Comparison of ENCODE assay signal across 21 cellular contexts in genomic region chr3:54892168-54892567, GRCh38. TPM values are rescaled to one million over a fixed set of nuclear protein-coding genes. Genes with fewer than 3 reads are reported as not detected.
DNase-seq lines count a peak whose midpoint lies in the region; ATAC-seq, FAIRE-seq and TF ChIP-seq lines count a peak whose summit lies in the region.
"Had no signal": no experiment of that assay in that cellular context is flagged by ENCODE, and none has a peak within 500 bp of the region (broad histone marks: within the 10 kb centered on the region; RNA-seq: fewer than 3 reads in every experiment).

No MANE protein-coding gene starts in this region.

- no peaks in the 10 kb centered on the region for H3K9me1 ChIP-seq in keratinocyte (ENCODE audit: control insufficient read depth, extremely low read depth, insufficient read depth, low read length)

- TF ChIP-seq CTCF in GM23338 (conservative IDR thresholded peaks at IDR 0.05; ENCODE audit: low read depth in 2 of 2) = no peak
- no peak for TF ChIP-seq CTCF in adrenal gland (IDR thresholded peaks at IDR 0.05)
- no peak for TF ChIP-seq CTCF in keratinocyte (optimal IDR thresholded peaks at IDR 0.05 in 1 of 3, IDR thresholded peaks at IDR 0.05 in 1 of 3, conservative IDR thresholded peaks at IDR 0.05 in 1 of 3; ENCODE audit: extremely low read depth in 1 of 3, insufficient read depth in 2 of 3, low read length in 3 of 3)

- H3F3A ChIP-seq in GM23338 (replicated peaks; ENCODE audit: low read depth) = no peaks in the 10 kb centered on the region

- intact Hi-C loops in adrenal gland (cut with DNase I) = no loop called here

- no peak overlapping the region for H3K27ac Mint-ChIP-seq in GM23338
- H3K27ac Mint-ChIP-seq: activated CD4-positive, alpha-beta memory T cell treated with anti-CD3 and anti-CD28 coated beads for 36 hours; activated naive CD4-positive, alpha-beta T cell treated with anti-CD3 and anti-CD28 coated beads, Interleukin-2, amount 10 ng/mL, durations not matched to agents 7 days and 5 days; CD8-positive, alpha-beta T cell; naive B cell had no signal

- peaks cover 10% of the 10 kb centered on the region for H3K4me1 Mint-ChIP-seq in GM23338
- H3K4me1 Mint-ChIP-seq: activated naive CD4-positive, alpha-beta T cell treated with anti-CD3 and anti-CD28 coated beads, Interleukin-2, amount 10 ng/mL, durations not matched to agents 7 days and 5 days; naive B cell had no signal

- dilution Hi-C loops in keratinocyte (cut with MboI; ENCODE audit: extremely low pct_ligation_motif_present, low sequenced_read_pairs) = no loop called here

- 54 to 97% (median 95%) methylated on average over 2 of the region's 2 CpGs for WGBS in adrenal gland, 4 donors

- H3K9me3 ChIP-seq in adrenal gland (replicated peaks in 1 of 3) (no peaks in the 10 kb centered on the region), keratinocyte (ENCODE audit: control insufficient read depth, low read depth, low read length) (no peaks in the 10 kb centered on the region), skeletal muscle tissue (ENCODE audit: control insufficient read depth in 3 of 3, low read length in 3 of 3) (no peaks in the 10 kb centered on the region)
- H3K9me3 ChIP-seq: upper lobe of right lung had no signal

- no peaks in the 10 kb centered on the region for H3K9me3 Mint-ChIP-seq in GM23338
- H3K9me3 Mint-ChIP-seq: activated CD4-positive, alpha-beta memory T cell treated with anti-CD3 and anti-CD28 coated beads for 36 hours; CD8-positive, alpha-beta T cell had no signal

- no peak for DNase-seq in GM23338 (ENCODE audit: low spot score)
- no peak for DNase-seq in adrenal gland
- no peak for DNase-seq in keratinocyte (ENCODE audit: low read depth, low spot score)
- DNase-seq in AML-193 (lab: John Stamatoyannopoulos, UW) = no peak
- no peak for DNase-seq in GM19239 (ENCODE audit: insufficient read length, low spot score)
- no peak for DNase-seq in ACHN
- DNase-seq: activated CD4-positive, alpha-beta memory T cell treated with anti-CD3 and anti-CD28 coated beads for 36 hours; activated naive CD4-positive, alpha-beta T cell treated with anti-CD3 and anti-CD28 coated beads, Interleukin-2, amount 10 ng/mL, durations not matched to agents 7 days and 5 days; CD8-positive, alpha-beta T cell; dermis blood vessel endothelial cell; erythroblast; naive B cell; NCI-H1930; NK-92 treated with Interleukin-12 subunit alpha and Interleukin-12 subunit beta, amount 100 ng/mL, for 24 hours had no signal

- H3K4me3 Mint-ChIP-seq in GM23338 = no peak overlapping the region
- H3K4me3 Mint-ChIP-seq: activated CD4-positive, alpha-beta memory T cell treated with anti-CD3 and anti-CD28 coated beads for 36 hours; activated naive CD4-positive, alpha-beta T cell treated with anti-CD3 and anti-CD28 coated beads, Interleukin-2, amount 10 ng/mL, durations not matched to agents 7 days and 5 days; CD8-positive, alpha-beta T cell; naive B cell had no signal

- no peaks in the 10 kb centered on the region for H3K79me2 ChIP-seq in GM23338 (replicated peaks; ENCODE audit: insufficient read depth)
- no peaks in the 10 kb centered on the region for H3K79me2 ChIP-seq in keratinocyte (ENCODE audit: control insufficient read depth, insufficient read depth, low read length)

- H3K4me1 ChIP-seq in GM23338 (ENCODE audit: insufficient read depth) (no peaks in the 10 kb centered on the region), adrenal gland (replicated peaks in 1 of 2) (peaks cover 22 to 31% of the 10 kb centered on the region in 2 donors), keratinocyte (ENCODE audit: control insufficient read depth, extremely low read depth, insufficient read depth, low read length) (peaks cover 20% of the 10 kb centered on the region), skeletal muscle tissue (ENCODE audit: control insufficient read depth in 3 of 3, insufficient read depth in 3 of 3, low read length in 3 of 3) (peaks cover 10 to 31% (median 22%) of the 10 kb centered on the region in 3 donors)

- H3K36me3 ChIP-seq in GM23338 (ENCODE audit: insufficient read depth) (no peaks in the 10 kb centered on the region), adrenal gland (replicated peaks in 1 of 2) (no peaks in the 10 kb centered on the region), keratinocyte (ENCODE audit: control insufficient read depth in 2 of 2, extremely low read depth in 1 of 2, insufficient read depth in 2 of 2, low read length in 2 of 2) (no peaks in the 10 kb centered on the region), skeletal muscle tissue (ENCODE audit: control insufficient read depth in 3 of 3, insufficient read depth in 3 of 3, low read length in 3 of 3) (no peaks in the 10 kb centered on the region)
- H3K36me3 ChIP-seq: upper lobe of right lung had no signal

- peaks cover 2% of the 10 kb centered on the region for H3K27me3 Mint-ChIP-seq in GM23338 (ENCODE audit: insufficient read depth, low read depth, poor library complexity)
- H3K27me3 Mint-ChIP-seq: activated CD4-positive, alpha-beta memory T cell treated with anti-CD3 and anti-CD28 coated beads for 36 hours; activated naive CD4-positive, alpha-beta T cell treated with anti-CD3 and anti-CD28 coated beads, Interleukin-2, amount 10 ng/mL, durations not matched to agents 7 days and 5 days; naive B cell had no signal

- 0 out of 2 replicates have a peak, but pooled peaks cover 3% of the 10 kb centered on the region for H3K9me2 ChIP-seq in GM23338 (ENCODE audit: insufficient read depth)

- H3K9ac ChIP-seq in keratinocyte (ENCODE audit: control insufficient read depth, extremely low read depth, insufficient read depth, low read length) = no peak overlapping the region
- H3K9ac ChIP-seq in skeletal muscle tissue (ENCODE audit: low read depth in 1 of 3, low read length in 3 of 3) = peak overlapping the region in 2 of 3 donors; percentile 18 to 55

- no peak for TF ChIP-seq POLR2A in adrenal gland (IDR thresholded peaks at IDR 0.05)

- no peaks in the 10 kb centered on the region for H3K27me3 ChIP-seq in GM23338 (ENCODE audit: insufficient read depth)
- no peaks in the 10 kb centered on the region for H3K27me3 ChIP-seq in adrenal gland
- peaks cover 2% of the 10 kb centered on the region for H3K27me3 ChIP-seq in keratinocyte (ENCODE audit: control insufficient read depth, extremely low read depth, insufficient read depth, low read length)
- no peaks in the 10 kb centered on the region for H3K27me3 ChIP-seq in skeletal muscle tissue (ENCODE audit: control insufficient read depth in 3 of 3, insufficient read depth in 3 of 3, low read length in 3 of 3)
- H3K27me3 ChIP-seq: upper lobe of right lung had no signal

- in situ Hi-C loops in ACHN (cut with HindIII; ENCODE audit: low pct_ligation_motif_present, low pct_unique_long_range_greater_than_20kb, low sequenced_read_pairs) = no loop called here

- no peaks in the 10 kb centered on the region for H4K20me1 ChIP-seq in GM23338 (replicated peaks; ENCODE audit: insufficient read depth)
- peaks cover 3% of the 10 kb centered on the region for H4K20me1 ChIP-seq in keratinocyte (ENCODE audit: control insufficient read depth, extremely low read depth, insufficient read depth, low read length)

- H3K36me3 Mint-ChIP-seq in GM23338 (ENCODE audit: low read depth) = peaks cover 11% of the 10 kb centered on the region
- H3K36me3 Mint-ChIP-seq: activated CD4-positive, alpha-beta memory T cell treated with anti-CD3 and anti-CD28 coated beads for 36 hours; activated naive CD4-positive, alpha-beta T cell treated with anti-CD3 and anti-CD28 coated beads, Interleukin-2, amount 10 ng/mL, durations not matched to agents 7 days and 5 days; CD8-positive, alpha-beta T cell; naive B cell had no signal

- H3K4me3 ChIP-seq in GM23338 (no peak overlapping the region), adrenal gland (no peak overlapping the region), keratinocyte (ENCODE audit: control insufficient read depth in 2 of 3, extremely low read depth in 1 of 3, insufficient read depth in 2 of 3, low read depth in 1 of 3, low read length in 3 of 3) (no peak overlapping the region), skeletal muscle tissue (ENCODE audit: low read length in 3 of 3) (no peak overlapping the region)
- H3K4me3 ChIP-seq: upper lobe of right lung had no signal

- ATAC-seq in GM23338 (peak; percentile 53), HG03039 (IDR thresholded peaks at IDR 0.05; ENCODE audit: unreplicated experiment) (no peak)
- ATAC-seq: CD8-positive, alpha-beta T cell; HCT116 had no signal

- H2AFZ ChIP-seq in GM23338 (no peak overlapping the region), keratinocyte (ENCODE audit: control insufficient read depth, low read length) (no peak overlapping the region)

- FAIRE-seq in keratinocyte (lab: Jason Lieb, UNC) (no peak), GM19239 (lab: Jason Lieb, UNC) (no peak)

- H3K27ac ChIP-seq in GM23338 (ENCODE audit: low read depth) (no peak overlapping the region), adrenal gland (peak overlapping the region in 3 of 5 donors; percentile 18 to 81 (median 65)), keratinocyte (ENCODE audit: control insufficient read depth, insufficient read depth, low read length) (peak overlapping the region; percentile 18), skeletal muscle tissue (ENCODE audit: low read depth, low read length) (peak overlapping the region; percentile 70)

- H3K4me2 ChIP-seq in GM23338 (no peak overlapping the region), keratinocyte (ENCODE audit: control insufficient read depth, extremely low read depth, insufficient read depth, low read depth, low read length) (peak overlapping the region; percentile 44)

TF ChIP-seq in GM23338, 12 proteins besides CTCF, POLR2A, EP300 and RAD21 (continues in another document):
- TF ChIP-seq ZNF331 (CRISPR knock-in tag; IDR thresholded peaks at IDR 0.05; ENCODE audit: low read depth) (no peak), NANOG (IDR thresholded peaks at IDR 0.05; ENCODE audit: borderline replicate concordance) (no peak), EZH2 (IDR thresholded peaks at IDR 0.05; ENCODE audit: low read depth, unreplicated experiment) (no peak), POLR2AphosphoS5 (IDR thresholded peaks at IDR 0.05; ENCODE audit: low read depth) (no peak), CREB1 (CRISPR knock-in tag; IDR thresholded peaks at IDR 0.05; ENCODE audit: low read depth) (no peak)

RNA-seq across cellular contexts. Expression of gene LRTM1, which starts 35.7 kb away (rescaled TPM):
- total RNA-seq in GM23338 (2014; rRNA removed; shearing (Covaris generic)) = not detected in 2 replicates
- polyA plus RNA-seq in GM23338 (2016; fragmentation: Nextera tagmentation; extraction: Ambion mirVana) (0.47 TPM in 1 of 2 replicates, not detected in the other), adrenal gland (under 1 TPM in 1 of 3 donors, not detected in 2; 0.16 TPM), keratinocyte (not detected in 3 replicates)
- total RNA-seq in adrenal gland (not detected), skeletal muscle tissue (106 TPM)
- not detected for polyA plus RNA-seq in keratinocyte (2011; ENCODE audit: low read depth)
- polyA plus RNA-seq in keratinocyte (2011; cell fraction: cytosol; rRNA removed) = not detected in 2 replicates
- polyA plus RNA-seq in keratinocyte (2011; cell fraction: nucleus; rRNA removed) = not detected in 2 replicates
- not detected in 2 replicates for polyA plus RNA-seq in keratinocyte (2012; ENCODE audit: low replicate concordance)
- not detected in 3 replicates for polyA minus RNA-seq in keratinocyte
- not detected for polyA minus RNA-seq in keratinocyte (2011; cell fraction: cytosol; rRNA and poly(A)+ RNA removed)
- polyA minus RNA-seq in keratinocyte (2011; cell fraction: nucleus; rRNA and poly(A)+ RNA removed) = not detected in 2 replicates
- total RNA-seq: activated CD4-positive, alpha-beta memory T cell treated with anti-CD3 and anti-CD28 coated beads for 36 hours; CD8-positive, alpha-beta T cell; dermis blood vessel endothelial cell; liver; progenitor cell of endocrine pancreas; T-helper 1 cell treated with Interleukin-12 subunit alpha and Interleukin-12 subunit beta and Interleukin-4 antibody, amounts not matched to agents 30 ng/mL and 1 ng/mL, for 36 hours; upper lobe of right lung had no signal
- polyA plus RNA-seq: liver had no signal

Comparison
In these comparisons a context has a peak if more than half of its experiments do, and no peak if none do; other contexts are left out.
1. RNA of gene LRTM1, which starts 35.7 kb away (total RNA-seq): 106 TPM in skeletal muscle tissue (single experiment); not detected in GM23338 and not detected in adrenal gland; every median in the first group is over 10 times any median in the second.